ENCODE assay signal across 1 cellular context in genomic region chr7:1607686-1608085, GRCh38.
TF ChIP-seq lines count a peak whose summit lies in the region.

No MANE protein-coding gene starts in this region.

TF ChIP-seq in HepG2, 621 proteins besides CTCF, POLR2A, EP300 and RAD21:
- TF ChIP-seq ZNF564 (CRISPR knock-in tag; IDR thresholded peaks at IDR 0.05): no peak
- TF ChIP-seq THAP9 (CRISPR knock-in tag; IDR thresholded peaks at IDR 0.05; ENCODE audit: borderline replicate concordance): no peak
- TF ChIP-seq ZNF547 (CRISPR knock-in tag; IDR thresholded peaks at IDR 0.05): no peak
- TF ChIP-seq MEF2D (CRISPR knock-in tag; IDR thresholded peaks at IDR 0.05): no peak
- TF ChIP-seq AHDC1 (CRISPR knock-in tag; IDR thresholded peaks at IDR 0.05; ENCODE audit: borderline replicate concordance): no peak
- no peak for TF ChIP-seq ATAD3A (CRISPR knock-in tag; IDR thresholded peaks at IDR 0.05)
- no peak for TF ChIP-seq PBX3 (CRISPR knock-in tag; IDR thresholded peaks at IDR 0.05; ENCODE audit: borderline replicate concordance)
- TF ChIP-seq ETV5 (CRISPR knock-in tag; IDR thresholded peaks at IDR 0.05; ENCODE audit: borderline replicate concordance): no peak
- TF ChIP-seq SAP130 (CRISPR knock-in tag; IDR thresholded peaks at IDR 0.05; ENCODE audit: low read depth): no peak
- TF ChIP-seq CCDC6 (CRISPR knock-in tag; IDR thresholded peaks at IDR 0.05): no peak
- no peak for TF ChIP-seq MTERF4 (CRISPR knock-in tag; IDR thresholded peaks at IDR 0.05)
- no peak for TF ChIP-seq SALL2 (CRISPR knock-in tag; IDR thresholded peaks at IDR 0.05)
